In genomic region chr6:44128020-44128917, GRCh38 we compare ENCODE assay signal across 8 cellular contexts. TPM values are rescaled to one million over a fixed set of nuclear protein-coding genes. Genes with fewer than 3 reads are reported as not detected.
DNase-seq lines count a peak whose midpoint lies in the region; ATAC-seq and TF ChIP-seq lines count a peak whose summit lies in the region.

No MANE protein-coding gene starts in this region.

- H3K4me3 ChIP-seq in adrenal gland (peak overlapping the region; percentile 50 to 98 (median 84)), right atrium auricular region (peak overlapping the region; percentile 76 to 100), psoas muscle (peak overlapping the region; percentile 98)

- whole genome bisulfite sequencing in adrenal gland, 4 donors, result 7 to 22% (median 12%) methylated on average over 13 to 49 of the region's 49 CpGs
- 3 to 5% (median 3%) methylated on average over 45 to 49 of the region's 49 CpGs for WGBS in psoas muscle, 3 donors

- ATAC-seq in Right ventricle myocardium inferior, result peak; percentile 42
- ATAC-seq in psoas muscle, result peak; percentile 40 to 64 (median 48)
- ATAC-seq in GM18520 (IDR thresholded peaks at IDR 0.05; ENCODE audit: unreplicated experiment), result no peak

- intact Hi-C loops in Right ventricle myocardium inferior (cut with DNase I), result loop anchor here (2.0 kb wide), 1 partner anchor 21 kb away; no protein-coding TSS in a partner anchor
- intact Hi-C loops in cardiac septum (cut with DNase I), result no loop called here
- intact Hi-C loops in adrenal gland (cut with DNase I), result no loop called here
- intact Hi-C loops in psoas muscle (cut with DNase I), result no loop called here

- H3K27ac ChIP-seq in adrenal gland (peak overlapping the region in 3 of 5 donors; percentile 73 to 97 (median 94)), right atrium auricular region (peak overlapping the region; percentile 93 to 96), psoas muscle (peak overlapping the region; percentile 99)

- no peaks in the 10 kb centered on the region for H3K36me3 ChIP-seq in adrenal gland (replicated peaks in 1 of 2)
- no peaks in the 10 kb centered on the region for H3K36me3 ChIP-seq in right atrium auricular region
- H3K36me3 ChIP-seq in psoas muscle (ENCODE audit: insufficient read depth in 1 of 2, low read depth in 1 of 2), result peaks cover 0 to 10% of the 10 kb centered on the region in 2 donors

- TF ChIP-seq CTCF in adrenal gland (IDR thresholded peaks at IDR 0.05) (peak in 4 of 6 experiments; percentile 12 to 49 (median 36)), right atrium auricular region (IDR thresholded peaks at IDR 0.05) (peak in 1 of 2 donors; percentile 37), psoas muscle (IDR thresholded peaks at IDR 0.05) (peak; percentile 19)

- TF ChIP-seq POLR2A in adrenal gland (IDR thresholded peaks at IDR 0.05), result no peak

- DNase-seq in Right ventricle myocardium inferior (ENCODE audit: missing footprints), result peak; percentile 81
- no peak for DNase-seq in cardiac septum (ENCODE audit: low spot score)
- peak; percentile 54 for DNase-seq in M059J (ENCODE audit: low read depth)
- peak; percentile 39 to 71 (median 57) for DNase-seq in adrenal gland
- peak; percentile 66 for DNase-seq in right atrium auricular region (ENCODE audit: low spot score)
- peak; percentile 48 to 74 for DNase-seq in psoas muscle
- DNase-seq in NCI-H187 treated with DMSO at 0.1 percent for 48 hours (lab: John Stamatoyannopoulos, UW), result no peak

- H3K9me3 ChIP-seq in adrenal gland (replicated peaks in 1 of 3) (no peaks in the 10 kb centered on the region), right atrium auricular region (no peaks in the 10 kb centered on the region), psoas muscle (no peaks in the 10 kb centered on the region)

- H3K4me1 ChIP-seq in adrenal gland (replicated peaks in 1 of 2) (peaks cover 23 to 47% of the 10 kb centered on the region in 2 donors), right atrium auricular region (peaks cover 0 to 47% of the 10 kb centered on the region in 2 donors), psoas muscle (peaks cover 40% of the 10 kb centered on the region)

- no peaks in the 10 kb centered on the region for H3K27me3 ChIP-seq in adrenal gland
- no peaks in the 10 kb centered on the region for H3K27me3 ChIP-seq in right atrium auricular region
- H3K27me3 ChIP-seq in psoas muscle (ENCODE audit: insufficient read depth in 3 of 3, low read length in 2 of 3), result no peaks in the 10 kb centered on the region

RNA-seq across cellular contexts. Expression of gene TMEM63B, which starts 0.9 kb away (rescaled TPM):
- total RNA-seq in Right ventricle myocardium inferior, result 44.5 TPM
- 39.6 TPM for total RNA-seq in cardiac septum
- total RNA-seq in M059J (2014; rRNA removed; shearing (Covaris generic)), result 32.8 and 45.0 TPM in 2 replicates
- total RNA-seq in adrenal gland, result 10 to 100 TPM; 28.1 to 51.7 (median 37.8) TPM
- 10 to 100 TPM; 18.1 to 49.8 (median 33.2) TPM for polyA plus RNA-seq in adrenal gland
- total RNA-seq in right atrium auricular region, result 10 to 100 TPM; 29.2 to 37.1 TPM
- 100 to 1,000 TPM in 1 of 4 donors, 10 to 100 TPM in 3; 32.7 to 121 (median 40.3) TPM for total RNA-seq in psoas muscle
- 10 to 100 TPM; 23.5 to 39.2 (median 27.9) TPM for polyA plus RNA-seq in psoas muscle

RNA-seq across cellular contexts. Expression of gene MRPL14, which starts 1.0 kb away (rescaled TPM):
- total RNA-seq in Right ventricle myocardium inferior (41.7 TPM), cardiac septum (36.7 TPM), adrenal gland (10 to 100 TPM; 29.0 to 58.3 (median 45.5) TPM), right atrium auricular region (10 to 100 TPM; 44.1 to 45.9 TPM), psoas muscle (100 to 1,000 TPM in 3 of 4 donors, 10 to 100 TPM in 1; 62.3 to 177 (median 113) TPM)
- 100 and 111 TPM in 2 replicates for total RNA-seq in M059J (2014; rRNA removed; shearing (Covaris generic))
- polyA plus RNA-seq in adrenal gland (10 to 100 TPM; 22.0 to 77.0 (median 64.4) TPM), psoas muscle (100 to 1,000 TPM; 166 to 308 (median 197) TPM)

RNA-seq across cellular contexts. Expression of gene CAPN11, which starts 30.4 kb away (rescaled TPM):
- 0.27 TPM for total RNA-seq in Right ventricle myocardium inferior
- 0.78 TPM for total RNA-seq in cardiac septum
- not detected in 2 replicates for total RNA-seq in M059J (2014; rRNA removed; shearing (Covaris generic))
- total RNA-seq in adrenal gland, result 1 to 10 TPM in 3 of 8 donors, under 1 TPM in 3, not detected in 2; 0.14 to 2.4 (median 0.99) TPM
- 1 to 10 TPM in 2 of 3 donors, under 1 TPM in 1; 0.35 to 1.5 (median 1.1) TPM for polyA plus RNA-seq in adrenal gland
- total RNA-seq in right atrium auricular region, result under 1 TPM; 0.16 to 0.44 TPM
- total RNA-seq in psoas muscle, result under 1 TPM in 1 of 4 donors, not detected in 3; 0.32 TPM
- under 1 TPM; 0.05 to 0.16 (median 0.11) TPM for polyA plus RNA-seq in psoas muscle

Comparison
In these comparisons a context has a peak if more than half of its experiments do, and no peak if none do; other contexts are left out.
1. DNase-seq: peak in Right ventricle myocardium inferior (single experiment), M059J (single experiment), adrenal gland (7 of 7), right atrium auricular region (single experiment) and psoas muscle (2 of 2); none in cardiac septum (single experiment) and NCI-H187 treated with DMSO at 0.1 percent for 48 hours (single experiment).
2. Peak in every context shown above with its lines, with median percentiles within 50 percentile points of each other: H3K27ac ChIP-seq and H3K4me3 ChIP-seq.